Comparison of ENCODE assay signal across 20 cellular contexts in the genomic region with DNA sequence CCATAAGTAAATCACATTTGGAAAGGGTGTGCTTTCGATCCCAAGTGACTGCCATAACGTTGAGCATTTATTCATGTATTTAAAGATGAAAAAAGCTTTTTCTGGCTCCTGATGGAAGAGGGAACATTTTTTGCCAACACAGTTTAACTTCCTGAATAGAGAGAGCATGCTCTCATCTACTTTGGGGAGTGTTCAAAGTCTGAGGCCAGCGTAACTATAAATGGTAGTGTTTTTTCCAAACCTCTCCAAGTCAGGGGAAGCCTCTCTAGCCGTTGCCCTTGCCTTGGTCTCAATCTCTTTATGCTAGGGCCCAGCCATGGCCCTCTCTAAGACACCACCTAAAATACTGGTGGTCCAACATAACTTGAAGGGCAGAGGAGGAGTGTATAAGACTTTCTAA. TPM values are rescaled to one million over a fixed set of nuclear protein-coding genes. Genes with fewer than 3 reads are reported as not detected.
A peak's percentile ranks its signal among the peaks of the same experiment; 100 is the strongest.
DNase-seq lines count a peak whose midpoint lies in the region; ATAC-seq and TF ChIP-seq lines count a peak whose summit lies in the region.
"Had no signal": no experiment of that assay in that cellular context is flagged by ENCODE, and none has a peak within 500 bp of the region (broad histone marks: within the 10 kb centered on the region; RNA-seq: fewer than 3 reads in every experiment).

No MANE protein-coding gene starts in this region.

- H3K9me3 ChIP-seq in esophagus squamous epithelium (no peaks in the 10 kb centered on the region), tibial nerve (no peaks in the 10 kb centered on the region), body of pancreas (no peaks in the 10 kb centered on the region), hepatocyte (ENCODE audit: low read depth) (no peaks in the 10 kb centered on the region)
- H3K9me3 ChIP-seq: BLaER1, Peyer's patch had no signal

- peaks cover 49% of the 10 kb centered on the region for H3K36me3 Mint-ChIP-seq in HFFc6 (ENCODE audit: low read depth)
- H3K36me3 Mint-ChIP-seq: CD8-positive, alpha-beta memory T cell had no signal

- DNase-seq in HFFc6 (no peak), esophagus squamous epithelium (lab: John Stamatoyannopoulos, UW) (no peak), tibial nerve (ENCODE audit: low spot score in 2 of 2) (no peak), body of pancreas (no peak), hepatocyte (ENCODE audit: low spot score) (no peak), OCI-M2 (lab: John Stamatoyannopoulos, UW; ENCODE audit: unreplicated experiment) (no peak), Kasumi-1 (lab: John Stamatoyannopoulos, UW) (no peak)
- DNase-seq: CD8-positive, alpha-beta memory T cell; DMS79 treated with DMSO at 0.1 percent for 48 hours; H9; NCI-H1048; NCI-H1436 treated with DMSO at 0.1 percent for 48 hours; NCI-H2029 treated with DMSO at 0.1 percent for 48 hours; NCI-H2171 treated with DMSO at 0.1 percent for 48 hours; NCI-H510A; NCI-H774; Peyer's patch had no signal

- no peak for TF ChIP-seq EP300 in tibial nerve (IDR thresholded peaks at IDR 0.05)

- no peaks in the 10 kb centered on the region for H3K9me2 ChIP-seq in hepatocyte (replicated peaks; ENCODE audit: insufficient read depth)

- H3K79me2 ChIP-seq in hepatocyte: peaks cover 50% of the 10 kb centered on the region

- H3K27ac ChIP-seq in esophagus squamous epithelium (peak overlapping the region in 3 of 4 donors; percentile 11 to 54 (median 26)), rectal smooth muscle tissue (ENCODE audit: low read depth, low read length) (peak overlapping the region; percentile 38), tibial nerve (peak overlapping the region; percentile 2 to 75 (median 11)), body of pancreas (no peak overlapping the region), hepatocyte (no peak overlapping the region)
- H3K27ac ChIP-seq: BLaER1, KMS-11 had no signal

- ATAC-seq in body of pancreas: no peak

- 44 to 71% methylated on average over 4 of the region's 4 CpGs for WGBS in esophagus squamous epithelium, 2 donors
- WGBS in tibial nerve, 2 donors: 41 to 51% methylated on average over 4 of the region's 4 CpGs
- 79 to 87% methylated on average over 4 of the region's 4 CpGs for WGBS in body of pancreas, 2 donors
- 81% methylated on average over 4 of the region's 4 CpGs for WGBS in hepatocyte (ENCODE audit: low lambda C conversion rate, missing lambda C conversion rate)

- TF ChIP-seq CTCF in HFFc6 (IDR thresholded peaks at IDR 0.05) (no peak), esophagus squamous epithelium (IDR thresholded peaks at IDR 0.05) (no peak), tibial nerve (IDR thresholded peaks at IDR 0.05) (no peak), body of pancreas (IDR thresholded peaks at IDR 0.05) (no peak), hepatocyte (IDR thresholded peaks at IDR 0.05; ENCODE audit: poor library complexity) (no peak)

- peaks cover 60% of the 10 kb centered on the region for H3K4me1 Mint-ChIP-seq in HFFc6 (ENCODE audit: low read depth)
- H3K4me1 Mint-ChIP-seq: CD8-positive, alpha-beta memory T cell; H9 had no signal

- intact Hi-C loops in esophagus squamous epithelium (cut with DNase I): loop anchor here (10.0 kb wide), 1 partner anchor 57 kb away; the partner anchor contains the start of gene GNG12
- intact Hi-C loops in body of pancreas (cut with DNase I): no loop called here

- H3K4me3 ChIP-seq in esophagus squamous epithelium (no peak overlapping the region), rectal smooth muscle tissue (ENCODE audit: low read length) (no peak overlapping the region), tibial nerve (no peak overlapping the region), body of pancreas (no peak overlapping the region), hepatocyte (no peak overlapping the region)
- H3K4me3 ChIP-seq: BLaER1, Peyer's patch had no signal

- H3K27me3 ChIP-seq in esophagus squamous epithelium (no peaks in the 10 kb centered on the region), rectal smooth muscle tissue (ENCODE audit: control insufficient read depth, insufficient read depth, low read length) (no peaks in the 10 kb centered on the region), tibial nerve (no peaks in the 10 kb centered on the region), body of pancreas (no peaks in the 10 kb centered on the region), hepatocyte (no peaks in the 10 kb centered on the region)
- H3K27me3 ChIP-seq: BLaER1, Peyer's patch had no signal

- no peak overlapping the region for H3K9ac ChIP-seq in rectal smooth muscle tissue (ENCODE audit: low read length)
- H3K9ac ChIP-seq: BLaER1, KMS-11 had no signal

- no peak overlapping the region for H3K4me3 Mint-ChIP-seq in HFFc6
- H3K4me3 Mint-ChIP-seq: CD8-positive, alpha-beta memory T cell; H9 had no signal

- H3K36me3 ChIP-seq in esophagus squamous epithelium (peaks cover 0 to 45% (median 0%) of the 10 kb centered on the region in 3 donors), rectal smooth muscle tissue (ENCODE audit: control insufficient read depth, insufficient read depth, low read length) (peaks cover 5% of the 10 kb centered on the region), tibial nerve (peaks cover 0 to 29% (median 0%) of the 10 kb centered on the region in 3 donors), body of pancreas (replicated peaks in 1 of 2; ENCODE audit: insufficient read depth in 1 of 2, low read depth in 2 of 2) (no peaks in the 10 kb centered on the region), hepatocyte (replicated peaks; ENCODE audit: insufficient read depth, low read depth) (no peaks in the 10 kb centered on the region)
- H3K36me3 ChIP-seq: BLaER1 had no signal

- peak overlapping the region; percentile 7; the same call in 1 of the 2 replicates for H3K27ac Mint-ChIP-seq in HFFc6
- H3K27ac Mint-ChIP-seq: CD8-positive, alpha-beta memory T cell; H9 had no signal

- peaks cover 0 to 26% (median 6%) of the 10 kb centered on the region in 3 donors for H3K4me1 ChIP-seq in esophagus squamous epithelium
- H3K4me1 ChIP-seq in rectal smooth muscle tissue (ENCODE audit: control insufficient read depth, insufficient read depth, low read length): peaks cover 5% of the 10 kb centered on the region
- H3K4me1 ChIP-seq in tibial nerve: peaks cover 0 to 29% (median 5%) of the 10 kb centered on the region in 4 donors
- no peaks in the 10 kb centered on the region for H3K4me1 ChIP-seq in body of pancreas
- no peaks in the 10 kb centered on the region for H3K4me1 ChIP-seq in hepatocyte (ENCODE audit: insufficient read depth)
- H3K4me1 ChIP-seq: BLaER1, Peyer's patch had no signal

- TF ChIP-seq POLR2A in esophagus squamous epithelium (IDR thresholded peaks at IDR 0.05) (no peak), tibial nerve (IDR thresholded peaks at IDR 0.05) (no peak), body of pancreas (IDR thresholded peaks at IDR 0.05) (no peak)

- H3K4me2 ChIP-seq in hepatocyte: no peak overlapping the region
- H3K4me2 ChIP-seq: BLaER1, KMS-11 had no signal

- H2AFZ ChIP-seq in hepatocyte: no peak overlapping the region

- H3K9me3 Mint-ChIP-seq in HFFc6: no peaks in the 10 kb centered on the region
- H3K9me3 Mint-ChIP-seq: CD8-positive, alpha-beta memory T cell; H9 had no signal

- no peaks in the 10 kb centered on the region for H4K20me1 ChIP-seq in hepatocyte (ENCODE audit: insufficient read depth, poor library complexity, severe bottlenecking)
- H4K20me1 ChIP-seq: BLaER1 had no signal

- peaks cover 2% of the 10 kb centered on the region for H3K27me3 Mint-ChIP-seq in HFFc6 (ENCODE audit: insufficient read depth)

RNA-seq across cellular contexts. Expression of gene GNG12, which starts 55.7 kb away (rescaled TPM):
- total RNA-seq in HFFc6 (2021; fragmentation: NEBNext Ultra II Directional; extraction: Animal tissue kit (Norgen Biotek cat#: 25700)): 100 to 1,000 TPM; 172 to 229 (median 198) TPM
- total RNA-seq in esophagus squamous epithelium (100 to 1,000 TPM in 1 of 4 donors, 10 to 100 TPM in 3; 65.4 to 104 (median 89.9) TPM), tibial nerve (10 to 100 TPM; 55.9 to 71.8 (median 68.4) TPM), body of pancreas (10 to 100 TPM; 26.4 to 42.3 TPM), hepatocyte (97.0 and 108 TPM in 2 replicates)
- polyA plus RNA-seq in hepatocyte: 49.6 and 51.9 TPM in 2 replicates
- polyA plus RNA-seq: CD8-positive, alpha-beta memory T cell had no signal

Comparison
In these comparisons a context has a peak if more than half of its experiments do, and no peak if none do; other contexts are left out.
1. H3K27ac ChIP-seq: peak in esophagus squamous epithelium (3 of 4), rectal smooth muscle tissue (single experiment) and tibial nerve (4 of 4); none in body of pancreas (0 of 4) and hepatocyte (single experiment).